In the genomic region with DNA sequence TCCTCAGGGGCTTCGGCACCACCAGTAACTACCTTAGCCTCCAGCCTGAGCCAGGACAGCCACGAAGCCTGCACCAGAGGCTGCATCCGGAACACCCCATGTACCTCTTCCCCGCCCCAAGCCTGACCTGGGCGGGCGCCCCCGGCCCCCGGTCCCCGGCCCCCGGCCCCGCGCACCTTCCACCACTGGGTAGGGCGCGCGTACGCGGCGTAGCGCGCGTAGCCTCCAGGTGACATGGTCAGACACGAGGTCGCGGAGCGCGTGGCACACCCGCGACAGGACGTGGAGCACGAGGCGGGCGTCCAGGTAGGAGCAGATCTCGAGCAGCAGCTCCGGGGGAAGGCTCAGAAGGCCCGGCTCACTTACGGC, we compare ENCODE assay signal across 9 cellular contexts. TPM values are rescaled to one million over a fixed set of nuclear protein-coding genes. Genes with fewer than 3 reads are reported as not detected.
DNase-seq lines count a peak whose midpoint lies in the region; ATAC-seq and TF ChIP-seq lines count a peak whose summit lies in the region.
"Had no signal": no experiment of that assay in that cellular context is flagged by ENCODE, and none has a peak within 500 bp of the region (broad histone marks: within the 10 kb centered on the region; RNA-seq: fewer than 3 reads in every experiment).

No MANE protein-coding gene starts in this region.

- DNase-seq in GM06990 (ENCODE audit: extremely low read depth, insufficient read length) (no peak), HFFc6 (no peak), T-helper 17 cell (no peak), foreskin keratinocyte (no peak), retinal pigment epithelial cell (ENCODE audit: low read depth) (no peak), NCI-H1092 treated with DMSO at 0.1 percent for 48 hours (lab: John Stamatoyannopoulos, UW) (no peak), NCI-H2107 treated with DMSO at 0.1 percent for 48 hours (lab: John Stamatoyannopoulos, UW; ENCODE audit: unreplicated experiment) (no peak)

- peaks cover 10% of the 10 kb centered on the region for H3K36me3 Mint-ChIP-seq in HFFc6 (ENCODE audit: low read depth)
- peaks cover 2% of the 10 kb centered on the region for H3K36me3 Mint-ChIP-seq in T-helper 17 cell (ENCODE audit: low read depth)

- H3K4me3 ChIP-seq in GM06990 (replicated peaks; ENCODE audit: low read depth, low read length) (peak overlapping the region; percentile 90), retinal pigment epithelial cell (ENCODE audit: low read length) (peak overlapping the region; percentile 88)

- peak overlapping the region; percentile 82 for H3K27ac Mint-ChIP-seq in HFFc6
- H3K27ac Mint-ChIP-seq in T-helper 17 cell: peak overlapping the region; percentile 93

- H3K9me3 Mint-ChIP-seq in HFFc6: no peaks in the 10 kb centered on the region

- no peaks in the 10 kb centered on the region for H3K9me3 ChIP-seq in T-helper 17 cell (ENCODE audit: control insufficient read depth, low read length, poor library complexity, severe bottlenecking)

- H3K4me3 Mint-ChIP-seq in HFFc6: peak overlapping the region; percentile 89
- peak overlapping the region; percentile 89 for H3K4me3 Mint-ChIP-seq in T-helper 17 cell

- H3K27me3 Mint-ChIP-seq in HFFc6 (ENCODE audit: insufficient read depth) (no peaks in the 10 kb centered on the region; the same call in 1 of the 2 replicates), T-helper 17 cell (no peaks in the 10 kb centered on the region)

- peak overlapping the region; percentile 23 for H3K27ac ChIP-seq in foreskin keratinocyte

- H3K4me1 ChIP-seq in foreskin keratinocyte: peaks cover 6% of the 10 kb centered on the region

- peaks cover 11% of the 10 kb centered on the region for H3K4me1 Mint-ChIP-seq in HFFc6 (ENCODE audit: low read depth)
- H3K4me1 Mint-ChIP-seq in T-helper 17 cell: peaks cover 9% of the 10 kb centered on the region

- ATAC-seq in T-helper 17 cell: peak; percentile 35
- ATAC-seq in foreskin keratinocyte: peak; percentile 15
- no peak for ATAC-seq in HG02798 (IDR thresholded peaks at IDR 0.05; ENCODE audit: poor library complexity, unreplicated experiment)

- peaks cover 11% of the 10 kb centered on the region for H3K36me3 ChIP-seq in GM06990 (ENCODE audit: control insufficient read depth, insufficient read depth, low read length)

- H3K27me3 ChIP-seq in GM06990 (replicated peaks; ENCODE audit: control insufficient read depth, insufficient read depth, low read length) (no peaks in the 10 kb centered on the region), foreskin keratinocyte (no peaks in the 10 kb centered on the region)

- TF ChIP-seq CTCF in GM06990 (IDR thresholded peaks at IDR 0.05; ENCODE audit: insufficient read depth, low read length, poor library complexity, severe bottlenecking) (no peak), HFFc6 (IDR thresholded peaks at IDR 0.05) (no peak), foreskin keratinocyte (conservative IDR thresholded peaks at IDR 0.05) (no peak), retinal pigment epithelial cell (conservative IDR thresholded peaks at IDR 0.05; ENCODE audit: low read depth, low read length) (no peak)

RNA-seq across cellular contexts. Expression of gene FBXW9, which starts 0.5 kb away (rescaled TPM):
- total RNA-seq in HFFc6 (2021; fragmentation: NEBNext Ultra II Directional; extraction: Animal tissue kit (Norgen Biotek cat#: 25700)): 1 to 10 TPM; 4.5 to 7.1 (median 5.4) TPM
- 1 to 10 TPM; 2.9 to 3.5 TPM for total RNA-seq in T-helper 17 cell
- 11.4 and 12.7 TPM in 2 replicates for total RNA-seq in foreskin keratinocyte
- polyA plus RNA-seq in foreskin keratinocyte: 15.0 and 15.3 TPM in 2 replicates

RNA-seq across cellular contexts. Expression of gene GNG14, which starts 8.2 kb away (rescaled TPM):
- total RNA-seq in HFFc6 (2021; fragmentation: NEBNext Ultra II Directional; extraction: Animal tissue kit (Norgen Biotek cat#: 25700)): not detected
- not detected for total RNA-seq in T-helper 17 cell
- not detected in 2 replicates for total RNA-seq in foreskin keratinocyte
- not detected in 2 replicates for polyA plus RNA-seq in foreskin keratinocyte
- total RNA-seq: T-helper 1 cell treated with Interleukin-12 subunit alpha and Interleukin-12 subunit beta and Interleukin-4 antibody, amounts not matched to agents 30 ng/mL and 1 ng/mL, for 36 hours had no signal

RNA-seq across cellular contexts. Expression of gene DHPS, which starts 14.3 kb away (rescaled TPM):
- 10 to 100 TPM; 53.3 to 69.2 (median 59.6) TPM for total RNA-seq in HFFc6 (2021; fragmentation: NEBNext Ultra II Directional; extraction: Animal tissue kit (Norgen Biotek cat#: 25700))
- total RNA-seq in T-helper 17 cell (100 to 1,000 TPM; 126 to 147 TPM), foreskin keratinocyte (49.4 and 60.4 TPM in 2 replicates)
- 62.4 and 75.9 TPM in 2 replicates for polyA plus RNA-seq in foreskin keratinocyte

RNA-seq across cellular contexts. Expression of gene TNPO2, which starts 27.8 kb away (rescaled TPM):
- total RNA-seq in HFFc6 (2021; fragmentation: NEBNext Ultra II Directional; extraction: Animal tissue kit (Norgen Biotek cat#: 25700)): 10 to 100 TPM; 56.8 to 78.7 (median 66.0) TPM
- total RNA-seq in T-helper 17 cell: 10 to 100 TPM; 48.6 to 60.0 TPM
- total RNA-seq in foreskin keratinocyte: 60.4 and 61.2 TPM in 2 replicates
- polyA plus RNA-seq in foreskin keratinocyte: 20.8 and 26.1 TPM in 2 replicates

RNA-seq across cellular contexts. Expression of gene WDR83, which starts 29.4 kb away (rescaled TPM):
- 10 to 100 TPM in 3 of 6 experiments, 1 to 10 TPM in 3; 8.6 to 13.3 (median 9.9) TPM for total RNA-seq in HFFc6 (2021; fragmentation: NEBNext Ultra II Directional; extraction: Animal tissue kit (Norgen Biotek cat#: 25700))
- total RNA-seq in T-helper 17 cell: 10 to 100 TPM; 10.5 to 11.1 TPM
- 9.1 and 11.5 TPM in 2 replicates for total RNA-seq in foreskin keratinocyte
- 14.1 and 15.1 TPM in 2 replicates for polyA plus RNA-seq in foreskin keratinocyte
